1 cellular context compared by ENCODE assay signal in the genomic region with DNA sequence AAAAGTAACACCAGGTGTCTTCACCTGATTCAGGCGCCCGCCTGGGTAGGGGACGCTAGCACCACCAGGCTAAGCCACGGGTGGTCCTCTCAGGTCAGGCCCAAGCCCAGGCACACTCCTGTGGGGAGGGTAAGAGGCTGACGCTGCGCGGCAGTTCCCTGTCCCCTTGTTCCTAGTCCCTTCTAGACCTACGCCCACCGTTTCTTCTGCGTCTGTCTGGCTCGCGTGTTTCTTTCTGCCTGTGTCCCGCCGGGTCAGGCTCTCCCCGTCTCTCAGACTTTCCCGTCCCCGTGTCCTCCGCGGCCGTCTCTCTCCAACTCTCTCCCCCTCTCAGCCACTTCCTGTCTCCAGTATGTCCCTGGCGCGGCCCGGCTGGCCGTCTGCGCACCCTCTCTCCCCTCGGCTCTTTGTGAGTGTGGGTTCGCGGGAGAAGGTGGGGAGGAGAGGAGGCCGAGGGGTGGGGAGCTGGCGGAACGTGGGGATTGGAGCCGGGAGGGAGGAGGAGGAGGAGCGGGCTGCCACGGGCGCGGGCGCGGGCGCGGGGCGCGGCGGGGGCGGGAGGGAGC.
TF ChIP-seq lines count a peak whose summit lies in the region.

No MANE protein-coding gene starts in this region.

TF ChIP-seq in K562, 482 proteins besides CTCF, POLR2A, EP300 and RAD21 (continued from another document and continues in another):
- TF ChIP-seq, protein P1, sequence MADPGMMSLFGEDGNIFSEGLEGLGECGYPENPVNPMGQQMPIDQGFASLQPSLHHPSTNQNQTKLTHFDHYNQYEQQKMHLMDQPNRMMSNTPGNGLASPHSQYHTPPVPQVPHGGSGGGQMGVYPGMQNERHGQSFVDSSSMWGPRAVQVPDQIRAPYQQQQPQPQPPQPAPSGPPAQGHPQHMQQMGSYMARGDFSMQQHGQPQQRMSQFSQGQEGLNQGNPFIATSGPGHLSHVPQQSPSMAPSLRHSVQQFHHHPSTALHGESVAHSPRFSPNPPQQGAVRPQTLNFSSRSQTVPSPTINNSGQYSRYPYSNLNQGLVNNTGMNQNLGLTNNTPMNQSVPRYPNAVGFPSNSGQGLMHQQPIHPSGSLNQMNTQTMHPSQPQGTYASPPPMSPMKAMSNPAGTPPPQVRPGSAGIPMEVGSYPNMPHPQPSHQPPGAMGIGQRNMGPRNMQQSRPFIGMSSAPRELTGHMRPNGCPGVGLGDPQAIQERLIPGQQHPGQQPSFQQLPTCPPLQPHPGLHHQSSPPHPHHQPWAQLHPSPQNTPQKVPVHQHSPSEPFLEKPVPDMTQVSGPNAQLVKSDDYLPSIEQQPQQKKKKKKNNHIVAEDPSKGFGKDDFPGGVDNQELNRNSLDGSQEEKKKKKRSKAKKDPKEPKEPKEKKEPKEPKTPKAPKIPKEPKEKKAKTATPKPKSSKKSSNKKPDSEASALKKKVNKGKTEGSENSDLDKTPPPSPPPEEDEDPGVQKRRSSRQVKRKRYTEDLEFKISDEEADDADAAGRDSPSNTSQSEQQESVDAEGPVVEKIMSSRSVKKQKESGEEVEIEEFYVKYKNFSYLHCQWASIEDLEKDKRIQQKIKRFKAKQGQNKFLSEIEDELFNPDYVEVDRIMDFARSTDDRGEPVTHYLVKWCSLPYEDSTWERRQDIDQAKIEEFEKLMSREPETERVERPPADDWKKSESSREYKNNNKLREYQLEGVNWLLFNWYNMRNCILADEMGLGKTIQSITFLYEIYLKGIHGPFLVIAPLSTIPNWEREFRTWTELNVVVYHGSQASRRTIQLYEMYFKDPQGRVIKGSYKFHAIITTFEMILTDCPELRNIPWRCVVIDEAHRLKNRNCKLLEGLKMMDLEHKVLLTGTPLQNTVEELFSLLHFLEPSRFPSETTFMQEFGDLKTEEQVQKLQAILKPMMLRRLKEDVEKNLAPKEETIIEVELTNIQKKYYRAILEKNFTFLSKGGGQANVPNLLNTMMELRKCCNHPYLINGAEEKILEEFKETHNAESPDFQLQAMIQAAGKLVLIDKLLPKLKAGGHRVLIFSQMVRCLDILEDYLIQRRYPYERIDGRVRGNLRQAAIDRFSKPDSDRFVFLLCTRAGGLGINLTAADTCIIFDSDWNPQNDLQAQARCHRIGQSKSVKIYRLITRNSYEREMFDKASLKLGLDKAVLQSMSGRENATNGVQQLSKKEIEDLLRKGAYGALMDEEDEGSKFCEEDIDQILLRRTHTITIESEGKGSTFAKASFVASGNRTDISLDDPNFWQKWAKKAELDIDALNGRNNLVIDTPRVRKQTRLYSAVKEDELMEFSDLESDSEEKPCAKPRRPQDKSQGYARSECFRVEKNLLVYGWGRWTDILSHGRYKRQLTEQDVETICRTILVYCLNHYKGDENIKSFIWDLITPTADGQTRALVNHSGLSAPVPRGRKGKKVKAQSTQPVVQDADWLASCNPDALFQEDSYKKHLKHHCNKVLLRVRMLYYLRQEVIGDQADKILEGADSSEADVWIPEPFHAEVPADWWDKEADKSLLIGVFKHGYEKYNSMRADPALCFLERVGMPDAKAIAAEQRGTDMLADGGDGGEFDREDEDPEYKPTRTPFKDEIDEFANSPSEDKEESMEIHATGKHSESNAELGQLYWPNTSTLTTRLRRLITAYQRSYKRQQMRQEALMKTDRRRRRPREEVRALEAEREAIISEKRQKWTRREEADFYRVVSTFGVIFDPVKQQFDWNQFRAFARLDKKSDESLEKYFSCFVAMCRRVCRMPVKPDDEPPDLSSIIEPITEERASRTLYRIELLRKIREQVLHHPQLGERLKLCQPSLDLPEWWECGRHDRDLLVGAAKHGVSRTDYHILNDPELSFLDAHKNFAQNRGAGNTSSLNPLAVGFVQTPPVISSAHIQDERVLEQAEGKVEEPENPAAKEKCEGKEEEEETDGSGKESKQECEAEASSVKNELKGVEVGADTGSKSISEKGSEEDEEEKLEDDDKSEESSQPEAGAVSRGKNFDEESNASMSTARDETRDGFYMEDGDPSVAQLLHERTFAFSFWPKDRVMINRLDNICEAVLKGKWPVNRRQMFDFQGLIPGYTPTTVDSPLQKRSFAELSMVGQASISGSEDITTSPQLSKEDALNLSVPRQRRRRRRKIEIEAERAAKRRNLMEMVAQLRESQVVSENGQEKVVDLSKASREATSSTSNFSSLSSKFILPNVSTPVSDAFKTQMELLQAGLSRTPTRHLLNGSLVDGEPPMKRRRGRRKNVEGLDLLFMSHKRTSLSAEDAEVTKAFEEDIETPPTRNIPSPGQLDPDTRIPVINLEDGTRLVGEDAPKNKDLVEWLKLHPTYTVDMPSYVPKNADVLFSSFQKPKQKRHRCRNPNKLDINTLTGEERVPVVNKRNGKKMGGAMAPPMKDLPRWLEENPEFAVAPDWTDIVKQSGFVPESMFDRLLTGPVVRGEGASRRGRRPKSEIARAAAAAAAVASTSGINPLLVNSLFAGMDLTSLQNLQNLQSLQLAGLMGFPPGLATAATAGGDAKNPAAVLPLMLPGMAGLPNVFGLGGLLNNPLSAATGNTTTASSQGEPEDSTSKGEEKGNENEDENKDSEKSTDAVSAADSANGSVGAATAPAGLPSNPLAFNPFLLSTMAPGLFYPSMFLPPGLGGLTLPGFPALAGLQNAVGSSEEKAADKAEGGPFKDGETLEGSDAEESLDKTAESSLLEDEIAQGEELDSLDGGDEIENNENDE (IDR thresholded peaks at IDR 0.05; ENCODE audit: low read depth, low read length), result no peak
- TF ChIP-seq ZMIZ1 (IDR thresholded peaks at IDR 0.05; ENCODE audit: low read depth in 2 of 2, low read length in 2 of 2) (peak in 1 of 2 experiments; percentile 23; a peak in 1 of 4 replicates), TARDBP (IDR thresholded peaks at IDR 0.05) (no peak), OTX1 (CRISPR knock-in tag; IDR thresholded peaks at IDR 0.05) (peak; percentile 96), SP1 (CRISPR knock-in tag; IDR thresholded peaks at IDR 0.05) (0 out of 2 replicates have a peak, but pooled peaks have one; percentile 40), HEY1 (CRISPR knock-in tag; IDR thresholded peaks at IDR 0.05; ENCODE audit: borderline replicate concordance) (no peak), RCOR1 (IDR thresholded peaks at IDR 0.05; ENCODE audit: borderline replicate concordance in 1 of 2, low read depth in 2 of 2, low read length in 2 of 2) (no peak), ZC3H8 (IDR thresholded peaks at IDR 0.05) (no peak), CBX5 (IDR thresholded peaks at IDR 0.05; ENCODE audit: borderline replicate concordance, low read depth) (no peak), ZFP1 (CRISPR knock-in tag; IDR thresholded peaks at IDR 0.05) (peak; percentile 22; the same call in 1 of the 2 replicates), TCF7 (IDR thresholded peaks at IDR 0.05; ENCODE audit: borderline replicate concordance) (0 out of 2 replicates have a peak, but pooled peaks have one; percentile 24), ZNF12 (CRISPR knock-in tag; IDR thresholded peaks at IDR 0.05) (no peak), TCF15 (CRISPR knock-in tag; IDR thresholded peaks at IDR 0.05) (0 out of 2 replicates have a peak, but pooled peaks have one; percentile 29), ZNF395 (CRISPR knock-in tag; IDR thresholded peaks at IDR 0.05) (peak; percentile 17; the same call in 1 of the 2 replicates), SNRNP70 (optimal IDR thresholded peaks at IDR 0.05; ENCODE audit: low read depth, low read length) (no peak), HBP1 (CRISPR knock-in tag; IDR thresholded peaks at IDR 0.05) (peak; percentile 80), ZBTB11 (CRISPR knock-in tag; IDR thresholded peaks at IDR 0.05) (peak; percentile 47 to 69 (median 67); a peak in 3 of 6 replicates), SMARCA5 (IDR thresholded peaks at IDR 0.05) (0 out of 2 replicates have a peak, but pooled peaks have one; percentile 23), C11orf30 (IDR thresholded peaks at IDR 0.05; ENCODE audit: low read depth) (no peak), SMAD4 (CRISPR knock-in tag; conservative IDR thresholded peaks at IDR 0.05) (peak; percentile 52; the same call in 1 of the 2 replicates), ZNF316 (IDR thresholded peaks at IDR 0.05) (0 out of 2 replicates have a peak, but pooled peaks have one; percentile 10), NFIC (IDR thresholded peaks at IDR 0.05) (peak; percentile 35; the same call in 1 of the 2 replicates)
- TF ChIP-seq, protein P2, sequence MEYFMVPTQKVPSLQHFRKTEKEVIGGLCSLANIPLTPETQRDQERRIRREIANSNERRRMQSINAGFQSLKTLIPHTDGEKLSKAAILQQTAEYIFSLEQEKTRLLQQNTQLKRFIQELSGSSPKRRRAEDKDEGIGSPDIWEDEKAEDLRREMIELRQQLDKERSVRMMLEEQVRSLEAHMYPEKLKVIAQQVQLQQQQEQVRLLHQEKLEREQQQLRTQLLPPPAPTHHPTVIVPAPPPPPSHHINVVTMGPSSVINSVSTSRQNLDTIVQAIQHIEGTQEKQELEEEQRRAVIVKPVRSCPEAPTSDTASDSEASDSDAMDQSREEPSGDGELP (CRISPR knock-in tag; IDR thresholded peaks at IDR 0.05; ENCODE audit: borderline replicate concordance), result no peak
